ENCODE assay signal across 11 cellular contexts in the genomic region with DNA sequence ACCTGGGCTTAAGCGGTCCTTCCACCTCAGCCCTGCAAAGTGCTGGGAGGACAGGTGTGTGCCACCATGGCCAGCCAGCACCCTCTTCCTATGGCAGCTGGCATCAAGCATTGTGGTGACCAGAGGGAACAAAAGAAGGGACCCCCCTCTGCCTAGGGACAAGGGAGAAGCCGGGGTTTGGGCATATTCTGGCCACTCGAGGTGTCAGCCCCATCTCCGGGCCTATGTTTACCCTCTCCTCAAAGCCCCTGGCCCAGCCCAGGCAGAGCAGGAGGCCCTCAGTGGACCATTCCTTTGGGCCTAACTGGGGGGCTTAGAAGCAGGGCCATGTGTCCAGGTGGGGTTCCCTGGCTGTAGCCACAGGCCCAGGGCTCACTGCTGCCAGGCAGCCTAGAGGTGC. TPM values are rescaled to one million over a fixed set of nuclear protein-coding genes. Genes with fewer than 3 reads are reported as not detected.
DNase-seq lines count a peak whose midpoint lies in the region; ATAC-seq and TF ChIP-seq lines count a peak whose summit lies in the region.
"Had no signal": no experiment of that assay in that cellular context is flagged by ENCODE, and none has a peak within 500 bp of the region (broad histone marks: within the 10 kb centered on the region; RNA-seq: fewer than 3 reads in every experiment).

No MANE protein-coding gene starts in this region.

- no peak for ATAC-seq in activated CD8-positive, alpha-beta memory T cell treated with anti-CD3 and anti-CD28 coated beads, Interleukin-2, amount 10 ng/mL, durations not matched to agents 7 days and 5 days
- ATAC-seq in GM21526 (IDR thresholded peaks at IDR 0.05; ENCODE audit: low FRiP score, unreplicated experiment), result no peak

- 92 to 94% methylated on average over 2 to 4 of the region's 4 CpGs for WGBS in thyroid gland, 2 donors

- TF ChIP-seq POLR2A in thyroid gland (IDR thresholded peaks at IDR 0.05), result no peak

- no peaks in the 10 kb centered on the region for H3K9me3 Mint-ChIP-seq in activated CD8-positive, alpha-beta memory T cell treated with anti-CD3 and anti-CD28 coated beads, Interleukin-2, amount 10 ng/mL, durations not matched to agents 7 days and 5 days (ENCODE audit: low read depth)
- H3K9me3 Mint-ChIP-seq: neural progenitor cell had no signal

- peak overlapping the region; percentile 97 for H3K27ac Mint-ChIP-seq in activated CD8-positive, alpha-beta memory T cell treated with anti-CD3 and anti-CD28 coated beads, Interleukin-2, amount 10 ng/mL, durations not matched to agents 7 days and 5 days

- H3K9me3 ChIP-seq in mucosa of rectum (ENCODE audit: control insufficient read depth in 2 of 2, low read length in 2 of 2) (no peaks in the 10 kb centered on the region), thyroid gland (no peaks in the 10 kb centered on the region)

- H3K4me1 ChIP-seq in mucosa of rectum (ENCODE audit: control insufficient read depth in 2 of 2, insufficient read depth in 2 of 2, low read length in 2 of 2), result peaks cover 65 to 79% of the 10 kb centered on the region in 2 donors
- peaks cover 16 to 46% of the 10 kb centered on the region in 2 donors for H3K4me1 ChIP-seq in thyroid gland

- CTCF ChIA-PET in activated CD8-positive, alpha-beta memory T cell treated with anti-CD3 and anti-CD28 coated beads, Interleukin-2, amount 10 ng/mL, durations not matched to agents 7 days and 5 days (lab: Charles Lee), result interaction anchor here (1.1 to 5.3 kb wide), 14 partner anchors 7 to 73 kb away, joined by 3 to 40 read pairs (median 11); partner anchors contain the start of gene VSIR

- peak overlapping the region; percentile 42 for H3K27ac ChIP-seq in angular gyrus (ENCODE audit: low read depth, low read length)
- H3K27ac ChIP-seq in mucosa of rectum (ENCODE audit: low read depth in 2 of 2, low read length in 2 of 2), result peak overlapping the region; percentile 88 to 92
- peak overlapping the region; percentile 39 to 53 (median 41) for H3K27ac ChIP-seq in thyroid gland
- H3K27ac ChIP-seq: neural progenitor cell had no signal

- no peak for TF ChIP-seq CTCF in thyroid gland (IDR thresholded peaks at IDR 0.05)

- H3K27me3 Mint-ChIP-seq in activated CD8-positive, alpha-beta memory T cell treated with anti-CD3 and anti-CD28 coated beads, Interleukin-2, amount 10 ng/mL, durations not matched to agents 7 days and 5 days, result no peaks in the 10 kb centered on the region

- H3K36me3 Mint-ChIP-seq in activated CD8-positive, alpha-beta memory T cell treated with anti-CD3 and anti-CD28 coated beads, Interleukin-2, amount 10 ng/mL, durations not matched to agents 7 days and 5 days, result peaks cover 15% of the 10 kb centered on the region
- H3K36me3 Mint-ChIP-seq: neural progenitor cell had no signal

- H3K9ac ChIP-seq in mucosa of rectum (ENCODE audit: low read depth in 1 of 2, low read length in 2 of 2), result peak overlapping the region; percentile 27 to 44
- H3K9ac ChIP-seq: neural progenitor cell had no signal

- H3K36me3 ChIP-seq in mucosa of rectum (ENCODE audit: control insufficient read depth in 2 of 2, insufficient read depth in 2 of 2, low read length in 2 of 2) (peaks cover 14 to 27% of the 10 kb centered on the region in 2 donors), thyroid gland (peaks cover 0 to 8% of the 10 kb centered on the region in 2 donors)
- H3K36me3 ChIP-seq: neural progenitor cell had no signal

- H3K27me3 ChIP-seq in mucosa of rectum (ENCODE audit: control insufficient read depth in 2 of 2, insufficient read depth in 2 of 2, low read length in 2 of 2), result no peaks in the 10 kb centered on the region
- H3K27me3 ChIP-seq in thyroid gland, result no peaks in the 10 kb centered on the region
- H3K27me3 ChIP-seq: neural progenitor cell had no signal

- H3K4me3 ChIP-seq in mucosa of rectum (ENCODE audit: low read length in 2 of 2) (no peak overlapping the region), thyroid gland (replicated peaks in 1 of 3) (no peak overlapping the region)
- H3K4me3 ChIP-seq: neural progenitor cell had no signal

- DNase-seq in activated CD8-positive, alpha-beta memory T cell treated with anti-CD3 and anti-CD28 coated beads, Interleukin-2, amount 10 ng/mL, durations not matched to agents 7 days and 5 days, result no peak
- DNase-seq in activated CD8-positive, alpha-beta memory T cell treated with anti-CD3 and anti-CD28 coated beads for 24 hours, result no peak
- DNase-seq in thyroid gland (no peak), activated gamma-delta T cell treated with Interleukin-2 at 50 U/mL for 16 hours (no peak), DMS53 treated with DMSO at 0.1 percent for 48 hours (lab: John Stamatoyannopoulos, UW; ENCODE audit: unreplicated experiment) (no peak)
- DNase-seq: NCI-H146 had no signal

- peaks cover 94% of the 10 kb centered on the region for H3K4me1 Mint-ChIP-seq in activated CD8-positive, alpha-beta memory T cell treated with anti-CD3 and anti-CD28 coated beads, Interleukin-2, amount 10 ng/mL, durations not matched to agents 7 days and 5 days

- H3K4me3 Mint-ChIP-seq in activated CD8-positive, alpha-beta memory T cell treated with anti-CD3 and anti-CD28 coated beads, Interleukin-2, amount 10 ng/mL, durations not matched to agents 7 days and 5 days, result no peak overlapping the region
- H3K4me3 Mint-ChIP-seq: neural progenitor cell had no signal

- intact Hi-C loops in thyroid gland (cut with DNase I), result no loop called here

RNA-seq across cellular contexts. Expression of gene VSIR, which starts 23.9 kb away (rescaled TPM):
- 10 to 100 TPM; 37.8 to 68.4 TPM for total RNA-seq in activated CD8-positive, alpha-beta memory T cell treated with anti-CD3 and anti-CD28 coated beads, Interleukin-2, amount 10 ng/mL, durations not matched to agents 7 days and 5 days
- 10 to 100 TPM; 20.0 to 27.2 (median 21.3) TPM for total RNA-seq in thyroid gland

RNA-seq across cellular contexts. Expression of gene C10orf105, which starts 29.8 kb away (rescaled TPM):
- total RNA-seq in activated CD8-positive, alpha-beta memory T cell treated with anti-CD3 and anti-CD28 coated beads, Interleukin-2, amount 10 ng/mL, durations not matched to agents 7 days and 5 days, result under 1 TPM; 0.18 to 0.26 TPM
- not detected for total RNA-seq in thyroid gland
- total RNA-seq: chondrocyte had no signal
